ENCODE assay signal across 8 cellular contexts in the genomic region with DNA sequence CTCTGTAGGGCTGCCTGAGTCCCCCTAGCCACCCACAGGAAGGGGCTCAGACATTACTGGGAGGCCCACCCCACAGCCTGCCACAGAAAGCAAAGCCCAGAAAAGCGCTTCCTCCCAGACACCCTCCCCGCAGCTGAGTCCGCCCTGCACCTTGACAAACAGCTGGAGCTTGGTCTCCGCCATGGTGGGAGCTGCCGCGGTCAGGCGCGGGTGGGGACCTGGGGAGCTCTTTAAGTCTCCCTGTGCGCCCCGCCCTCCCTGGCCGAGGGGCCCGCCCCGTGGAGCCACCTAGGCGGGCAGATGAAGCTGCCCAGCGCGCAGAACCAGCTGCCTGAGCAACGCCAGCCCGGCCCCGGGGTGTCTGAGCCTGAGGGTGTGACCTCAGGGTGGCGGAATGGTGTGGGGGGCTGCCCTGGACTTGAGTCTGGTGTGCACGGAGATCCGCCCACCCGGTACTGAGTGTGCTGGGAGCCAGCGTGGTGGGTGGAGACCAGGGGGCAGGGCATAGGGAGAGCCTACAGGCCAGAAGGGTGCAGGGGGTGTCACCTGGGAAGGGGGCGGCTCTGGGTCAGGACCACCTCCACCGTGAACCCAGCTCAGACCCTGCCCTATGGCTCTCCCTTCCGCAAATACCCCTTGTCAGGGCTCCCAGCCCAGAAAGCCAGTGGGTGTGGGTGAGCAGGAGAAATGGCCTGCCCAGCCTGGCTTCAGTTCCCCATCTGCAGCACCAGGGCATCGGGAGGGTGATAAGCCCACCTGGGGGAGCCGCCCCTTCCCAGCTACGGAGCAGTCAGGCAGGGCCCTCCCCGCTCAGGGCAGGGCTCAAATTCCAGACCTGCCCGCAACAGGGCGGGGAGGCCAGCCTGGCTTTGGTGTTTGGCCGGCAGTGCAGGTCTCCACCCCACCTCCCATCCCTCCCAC. TPM values are rescaled to one million over a fixed set of nuclear protein-coding genes. Genes with fewer than 3 reads are reported as not detected.
DNase-seq lines count a peak whose midpoint lies in the region; ATAC-seq, FAIRE-seq and TF ChIP-seq lines count a peak whose summit lies in the region.

Gene CLIC3 (minus strand): TSS at position 208 of the 921 bp plus-strand sequence. CDS start 25 bp downstream, at position 183.

- CTCF ChIA-PET in Panc1 (lab: Charles Lee), result interaction anchor here (0.7 kb wide), 2 partner anchors 33 to 49 kb away, joined by 3 to 4 read pairs; no protein-coding TSS in a partner anchor
- CTCF ChIA-PET in GM10248 (lab: Yijun Ruan, JAX), result interaction anchor here (1.0 to 3.8 kb wide), 7 partner anchors 8 to 209 kb away, joined by 3 to 20 read pairs (median 5); partner anchors contain the start of gene NPDC1

- intact Hi-C loops in Panc1 (cut with micrococcal nuclease; ENCODE audit: unreplicated experiment), result no loop called here

- H3K9ac ChIP-seq in astrocyte (ENCODE audit: low read length) (no peak within 1 kb of the TSS), mucosa of stomach (ENCODE audit: low read length) (peak within 1 kb of the TSS; percentile 52)

- no peak for TF ChIP-seq CTCF in Panc1 (IDR thresholded peaks at IDR 0.05)
- no peak for TF ChIP-seq CTCF in astrocyte (IDR thresholded peaks at IDR 0.05; ENCODE audit: insufficient read depth, low read depth, low read length)
- TF ChIP-seq CTCF in GM10248 (IDR thresholded peaks at IDR 0.05; ENCODE audit: control extremely low read depth, extremely low read depth, low read depth, missing control alignments), result no peak

- BruUV-seq in Panc1 (replicated peaks; lab: Mats Ljungman, UMichigan), result no TSS peak

- H3K27me3 ChIP-seq in Panc1 (ENCODE audit: control insufficient read depth, insufficient read depth, low read length), result no peaks in the 10 kb centered on the region
- no peaks in the 10 kb centered on the region for H3K27me3 ChIP-seq in astrocyte (ENCODE audit: insufficient read depth, low read length)
- peaks cover 4% of the 10 kb centered on the region for H3K27me3 ChIP-seq in mucosa of stomach (ENCODE audit: control insufficient read depth, insufficient read depth, low read length)

- H3K4me1 Mint-ChIP-seq in astrocyte (ENCODE audit: low read depth, unreplicated experiment), result peaks cover 11% of the 10 kb centered on the region

- H3K4me3 ChIP-seq in Panc1 (ENCODE audit: low read depth in 2 of 2, low read length in 2 of 2) (peak within 1 kb of the TSS; percentile 17 to 31), astrocyte (ENCODE audit: insufficient read depth, low read depth, low read length) (no peak within 1 kb of the TSS), mucosa of stomach (ENCODE audit: low read length) (peak within 1 kb of the TSS; percentile 49)

- H3K4me2 ChIP-seq in astrocyte (ENCODE audit: low read length), result peak within 1 kb of the TSS; percentile 66

- H4K20me1 ChIP-seq in astrocyte (ENCODE audit: insufficient read depth, low read length), result peaks cover 12% of the 10 kb centered on the region

- no peak within 1 kb of the TSS for H3K4me3 Mint-ChIP-seq in astrocyte (ENCODE audit: unreplicated experiment)

- no peak for DNase-seq in GM12891 (ENCODE audit: insufficient read length, low spot score)
- DNase-seq in Panc1 (ENCODE audit: low read depth, low spot score), result no peak
- DNase-seq in astrocyte (ENCODE audit: low read depth), result no peak
- no peak for DNase-seq in GM10248 (ENCODE audit: extremely low spot score)

- H3K27ac ChIP-seq in Panc1 (ENCODE audit: low read length) (peak within 1 kb of the TSS; percentile 44), astrocyte (ENCODE audit: low read depth, low read length) (no peak within 1 kb of the TSS)

- H3K9me3 Mint-ChIP-seq in astrocyte (ENCODE audit: unreplicated experiment), result no peaks in the 10 kb centered on the region

- H3K36me3 ChIP-seq in Panc1 (ENCODE audit: control insufficient read depth, insufficient read depth, low read length) (no peaks in the 10 kb centered on the region; the same call in 1 of the 2 replicates), astrocyte (ENCODE audit: insufficient read depth, low read length) (no peaks in the 10 kb centered on the region), mucosa of stomach (ENCODE audit: control insufficient read depth, insufficient read depth, low read length) (no peaks in the 10 kb centered on the region)

- H3K4me1 ChIP-seq in Panc1 (ENCODE audit: control insufficient read depth, insufficient read depth, low read length), result peaks cover 14% of the 10 kb centered on the region
- H3K4me1 ChIP-seq in astrocyte (ENCODE audit: insufficient read depth, low read length), result peaks cover 45% of the 10 kb centered on the region
- peaks cover 40% of the 10 kb centered on the region for H3K4me1 ChIP-seq in mucosa of stomach (ENCODE audit: control insufficient read depth, insufficient read depth, low read length)

- POLR2A ChIA-PET in Panc1 (lab: Charles Lee), result no interaction called here
- POLR2A ChIA-PET in GM10248 (lab: Yijun Ruan, JAX), result interaction anchor here (0.6 kb wide), 1 partner anchor 74 kb away, joined by 4 read pairs; no protein-coding TSS in a partner anchor

- no peak for TF ChIP-seq POLR2A in GM12891 (IDR thresholded peaks at IDR 0.05; ENCODE audit: low read depth, low read length)

- FAIRE-seq in GM12891 (lab: Jason Lieb, UNC), result peak; percentile 68
- no peak for FAIRE-seq in astrocyte (lab: Jason Lieb, UNC)

- H3K27me3 Mint-ChIP-seq in astrocyte (ENCODE audit: low read depth, unreplicated experiment), result peaks cover under 1% of the 10 kb centered on the region

- no peak within 1 kb of the TSS for H2AFZ ChIP-seq in astrocyte (ENCODE audit: low read depth, low read length)

- H3K79me2 ChIP-seq in astrocyte (ENCODE audit: insufficient read depth, low read length), result peaks cover 13% of the 10 kb centered on the region

- ATAC-seq in Panc1 (peak; percentile 40), GM21619 (IDR thresholded peaks at IDR 0.05; ENCODE audit: unreplicated experiment) (no peak), GM21360 (IDR thresholded peaks at IDR 0.05; ENCODE audit: unreplicated experiment) (no peak), GM19023 (IDR thresholded peaks at IDR 0.05; ENCODE audit: unreplicated experiment) (no peak)

- H3K9me3 ChIP-seq in Panc1 (ENCODE audit: control insufficient read depth, insufficient read depth, low read depth, low read length) (no peaks in the 10 kb centered on the region), astrocyte (ENCODE audit: insufficient read depth, low read depth, low read length) (no peaks in the 10 kb centered on the region), mucosa of stomach (ENCODE audit: control insufficient read depth, low read length) (no peaks in the 10 kb centered on the region)

- in situ Hi-C loops in Panc1 (cut with HindIII; ENCODE audit: low pct_unique_long_range_greater_than_20kb, low sequenced_read_pairs), result no loop called here

- H3K27ac Mint-ChIP-seq in astrocyte (ENCODE audit: unreplicated experiment), result no peak within 1 kb of the TSS

- no peaks in the 10 kb centered on the region for H3K36me3 Mint-ChIP-seq in astrocyte (ENCODE audit: low read depth, unreplicated experiment)

TF ChIP-seq in GM12891, 5 proteins besides CTCF, POLR2A, EP300 and RAD21:
- TF ChIP-seq POLR2AphosphoS5 (IDR thresholded peaks at IDR 0.05; ENCODE audit: low read depth, low read length), result no peak
- no peak for TF ChIP-seq PAX5 (IDR thresholded peaks at IDR 0.05; ENCODE audit: insufficient read depth, low read length, severe bottlenecking)
- TF ChIP-seq POU2F2 (IDR thresholded peaks at IDR 0.05; ENCODE audit: low read depth, low read length), result no peak
- TF ChIP-seq TAF1 (IDR thresholded peaks at IDR 0.05; ENCODE audit: low read depth, low read length), result no peak
- no peak for TF ChIP-seq SPI1 (IDR thresholded peaks at IDR 0.05; ENCODE audit: low read depth, low read length)

RNA-seq across cellular contexts. Expression of gene CLIC3, which starts in this region (rescaled TPM):
- polyA plus RNA-seq in GM12891 (2012; ENCODE audit: low read depth, missing spikeins), result 0.09 TPM
- total RNA-seq in Panc1 (2021; ENCODE audit: unreplicated experiment) (6.2 TPM), astrocyte (0.39 and 0.48 TPM in 2 replicates)
- 28.3 TPM for polyA plus RNA-seq in Panc1 (2012; ENCODE audit: insufficient read length)
